Comparison of ENCODE assay signal across 1 cellular context in genomic region chr19:38650180-38650775, GRCh38.
TF ChIP-seq lines count a peak whose summit lies in the region.

No MANE protein-coding gene starts in this region.

TF ChIP-seq in H1, 55 proteins besides CTCF, POLR2A, EP300 and RAD21:
- TF ChIP-seq RFX5 (IDR thresholded peaks at IDR 0.05; ENCODE audit: borderline replicate concordance, low read depth, low read length) (no peak), SP2 (IDR thresholded peaks at IDR 0.05; ENCODE audit: low read length) (no peak), HDAC2 (IDR thresholded peaks at IDR 0.05; ENCODE audit: borderline replicate concordance in 1 of 2, low read depth in 2 of 2, low read length in 2 of 2) (no peak), SP1 (IDR thresholded peaks at IDR 0.05; ENCODE audit: low read depth, low read length) (no peak), FOSL1 (IDR thresholded peaks at IDR 0.05; ENCODE audit: insufficient read depth, low read depth, low read length) (no peak), JUND (IDR thresholded peaks at IDR 0.05; ENCODE audit: low read length) (no peak), JUN (IDR thresholded peaks at IDR 0.05; ENCODE audit: low read depth, low read length) (no peak), GTF2F1 (IDR thresholded peaks at IDR 0.05; ENCODE audit: borderline replicate concordance, low read depth, low read length) (no peak), GABPA (IDR thresholded peaks at IDR 0.05; ENCODE audit: borderline replicate concordance, insufficient read depth, low read length) (no peak), EZH2 (IDR thresholded peaks at IDR 0.05; ENCODE audit: low read depth, low read length, severe bottlenecking) (no peak), SUZ12 (IDR thresholded peaks at IDR 0.05; ENCODE audit: low read length) (no peak), NRF1 (IDR thresholded peaks at IDR 0.05; ENCODE audit: low read depth, low read length) (no peak)
